12 cellular contexts compared by ENCODE assay signal in genomic region chr11:76614471-76615183, GRCh38. TPM values are rescaled to one million over a fixed set of nuclear protein-coding genes. Genes with fewer than 3 reads are reported as not detected.
DNase-seq lines count a peak whose midpoint lies in the region; ATAC-seq, FAIRE-seq and TF ChIP-seq lines count a peak whose summit lies in the region.
"Had no signal": no experiment of that assay in that cellular context is flagged by ENCODE, and none has a peak within 500 bp of the region (broad histone marks: within the 10 kb centered on the region; RNA-seq: fewer than 3 reads in every experiment).

No MANE protein-coding gene starts in this region.

- CTCF ChIA-PET in GM12878 (lab: Yijun Ruan, JAX), result no interaction called here

- no peak overlapping the region for H3K4me2 ChIP-seq in GM12878 (ENCODE audit: control insufficient read depth, insufficient read depth)

- POLR2A ChIA-PET in GM12878 (lab: Charles Lee), result no interaction called here

- TF ChIP-seq EP300 in GM12878 (IDR thresholded peaks at IDR 0.05; ENCODE audit: borderline replicate concordance in 1 of 2, control insufficient read depth in 1 of 2, low read depth in 2 of 2, low read length in 2 of 2), result no peak

- TF ChIP-seq CTCF in BE2C (IDR thresholded peaks at IDR 0.05; ENCODE audit: low read depth, low read length) (no peak), GM12878 (IDR thresholded peaks at IDR 0.05 in 2 of 3, conservative IDR thresholded peaks at IDR 0.05 in 1 of 3; ENCODE audit: control insufficient read depth in 2 of 3, extremely low read depth in 1 of 3, insufficient read depth in 1 of 3, low read depth in 3 of 3, low read length in 3 of 3) (no peak)

- in situ Hi-C loops in GM12878 (cut with MboI), result no loop called here

- H3K36me3 ChIP-seq in BE2C (no peaks in the 10 kb centered on the region), GM12878 (ENCODE audit: control insufficient read depth in 2 of 2, insufficient read depth in 2 of 2, low read length in 1 of 2) (no peaks in the 10 kb centered on the region)

- RAD21 ChIA-PET in GM12878 (lab: Charles Lee; ENCODE audit: unreplicated experiment), result no interaction called here

- SMC1A ChIA-PET in GM12878 (lab: Charles Lee; ENCODE audit: uncharacterized antibody, unreplicated experiment), result interaction anchor here (1.2 kb wide), 1 partner anchor 67 kb away, joined by 4 read pairs; no protein-coding TSS in a partner anchor

- no peaks in the 10 kb centered on the region; the same call in 1 of the 2 replicates for H4K20me1 ChIP-seq in GM12878 (ENCODE audit: control insufficient read depth, insufficient read depth)

- WGBS in GM12878 (ENCODE audit: insufficient coverage, insufficient replicate concordance, low lambda C conversion rate, missing lambda C conversion rate), result 51% methylated on average over 12 of the region's 12 CpGs

- 0 out of 2 replicates have a peak, but pooled peaks cover 4% of the 10 kb centered on the region for H3K9me3 ChIP-seq in BE2C
- peaks cover 3% of the 10 kb centered on the region; the same call in 2 of the 3 replicates for H3K9me3 ChIP-seq in GM12878 (replicated peaks; ENCODE audit: control insufficient read depth, insufficient read depth, low read length)

- TF ChIP-seq POLR2A in GM12878 (IDR thresholded peaks at IDR 0.05; ENCODE audit: low read depth, low read length), result no peak

- TF ChIP-seq RAD21 in GM12878 (IDR thresholded peaks at IDR 0.05; ENCODE audit: insufficient read depth, low read depth, low read length), result no peak

- H3K4me3 ChIP-seq in BE2C (ENCODE audit: low read depth, low read length), result no peak overlapping the region
- no peak overlapping the region for H3K4me3 ChIP-seq in GM12878

- BruUV-seq in GM12878 (replicated peaks; lab: Mats Ljungman, UMichigan), result no TSS peak

- no peaks in the 10 kb centered on the region for H3K27me3 ChIP-seq in BE2C
- no peaks in the 10 kb centered on the region for H3K27me3 ChIP-seq in GM12878 (replicated peaks in 1 of 2; ENCODE audit: control insufficient read depth in 2 of 2, insufficient read depth in 2 of 2, low read length in 1 of 2)

- no peak overlapping the region for H3K27ac ChIP-seq in GM12878 (ENCODE audit: control insufficient read depth, insufficient read depth)

- peak; percentile 63 for DNase-seq in BE2C
- DNase-seq in GM12878 (ENCODE audit: low read depth, low spot score), result no peak
- DNase-seq in cardiac septum (ENCODE audit: low spot score), result peak; percentile 79
- DNase-seq in posterior vena cava (ENCODE audit: low spot score), result peak; percentile 94
- no peak for DNase-seq in glomerular visceral epithelial cell (ENCODE audit: extremely low spot score)
- no peak for DNase-seq in GM03348 (ENCODE audit: low spot score)
- DNase-seq in hippocampal formation (lab: John Stamatoyannopoulos, UW), result no peak
- DNase-seq: activated naive CD4-positive, alpha-beta T cell treated with Interleukin-2 at 50 U/mL for 16 hours; OCI-M1; T-helper 17 cell had no signal

- H3K4me1 ChIP-seq in BE2C (peaks cover 40% of the 10 kb centered on the region), GM12878 (ENCODE audit: control insufficient read depth, insufficient read depth, low read length) (no peaks in the 10 kb centered on the region)

- peak; percentile 12; the same call in 1 of the 3 replicates for ATAC-seq in GM12878
- ATAC-seq in HG03342 (IDR thresholded peaks at IDR 0.05; ENCODE audit: unreplicated experiment), result no peak
- ATAC-seq: T-helper 17 cell had no signal

- no peak for FAIRE-seq in GM12878 (lab: Jason Lieb, UNC)
- FAIRE-seq: GM18507 had no signal

- H3K79me2 ChIP-seq in GM12878 (ENCODE audit: control insufficient read depth, insufficient read depth, low read length), result no peaks in the 10 kb centered on the region

- intact Hi-C loops in GM12878 (cut with micrococcal nuclease; ENCODE audit: unreplicated experiment), result no loop called here
- intact Hi-C loops in cardiac septum (cut with DNase I), result no loop called here
- intact Hi-C loops in posterior vena cava (cut with DNase I), result loop anchor here in 1 of 2 donors (5.0 kb wide), 1 partner anchor 53 kb away; no protein-coding TSS in a partner anchor

- H2AFZ ChIP-seq in GM12878 (ENCODE audit: control insufficient read depth, low read depth, low read length), result no peak overlapping the region

- no peak overlapping the region for H3K9ac ChIP-seq in GM12878 (ENCODE audit: control insufficient read depth, insufficient read depth, low read length)

TF ChIP-seq in GM12878, 131 proteins besides CTCF, POLR2A, EP300 and RAD21 (continues in another document):
- TF ChIP-seq SIX5 (IDR thresholded peaks at IDR 0.05; ENCODE audit: low read depth, low read length, severe bottlenecking), result no peak
- no peak for TF ChIP-seq HDAC2 (IDR thresholded peaks at IDR 0.05)
- TF ChIP-seq CEBPB (IDR thresholded peaks at IDR 0.05; ENCODE audit: borderline replicate concordance in 1 of 2, low read depth in 2 of 2, low read length in 2 of 2), result no peak
- no peak for TF ChIP-seq MAX (IDR thresholded peaks at IDR 0.05; ENCODE audit: low read depth, low read length)
- TF ChIP-seq SMC3 (IDR thresholded peaks at IDR 0.05; ENCODE audit: borderline replicate concordance, low read length), result no peak
- TF ChIP-seq HSF1 (IDR thresholded peaks at IDR 0.05; ENCODE audit: low read depth, low read length), result no peak
- no peak for TF ChIP-seq SMAD1 (IDR thresholded peaks at IDR 0.05; ENCODE audit: low read depth, partially characterized antibody)
- TF ChIP-seq ZNF384 (IDR thresholded peaks at IDR 0.05; ENCODE audit: borderline replicate concordance, low read depth, low read length), result no peak
- no peak for TF ChIP-seq ZNF217 (IDR thresholded peaks at IDR 0.05)
- TF ChIP-seq CHD4 (IDR thresholded peaks at IDR 0.05), result no peak
- TF ChIP-seq CBFB (IDR thresholded peaks at IDR 0.05; ENCODE audit: low read depth), result no peak
- no peak for TF ChIP-seq POU2F2 (IDR thresholded peaks at IDR 0.05; ENCODE audit: borderline replicate concordance, low read depth, low read length)
- TF ChIP-seq SMAD5 (IDR thresholded peaks at IDR 0.05; ENCODE audit: low read depth), result no peak
- no peak for TF ChIP-seq BCL11A (IDR thresholded peaks at IDR 0.05; ENCODE audit: low read depth, low read length)
- TF ChIP-seq, protein P1, sequence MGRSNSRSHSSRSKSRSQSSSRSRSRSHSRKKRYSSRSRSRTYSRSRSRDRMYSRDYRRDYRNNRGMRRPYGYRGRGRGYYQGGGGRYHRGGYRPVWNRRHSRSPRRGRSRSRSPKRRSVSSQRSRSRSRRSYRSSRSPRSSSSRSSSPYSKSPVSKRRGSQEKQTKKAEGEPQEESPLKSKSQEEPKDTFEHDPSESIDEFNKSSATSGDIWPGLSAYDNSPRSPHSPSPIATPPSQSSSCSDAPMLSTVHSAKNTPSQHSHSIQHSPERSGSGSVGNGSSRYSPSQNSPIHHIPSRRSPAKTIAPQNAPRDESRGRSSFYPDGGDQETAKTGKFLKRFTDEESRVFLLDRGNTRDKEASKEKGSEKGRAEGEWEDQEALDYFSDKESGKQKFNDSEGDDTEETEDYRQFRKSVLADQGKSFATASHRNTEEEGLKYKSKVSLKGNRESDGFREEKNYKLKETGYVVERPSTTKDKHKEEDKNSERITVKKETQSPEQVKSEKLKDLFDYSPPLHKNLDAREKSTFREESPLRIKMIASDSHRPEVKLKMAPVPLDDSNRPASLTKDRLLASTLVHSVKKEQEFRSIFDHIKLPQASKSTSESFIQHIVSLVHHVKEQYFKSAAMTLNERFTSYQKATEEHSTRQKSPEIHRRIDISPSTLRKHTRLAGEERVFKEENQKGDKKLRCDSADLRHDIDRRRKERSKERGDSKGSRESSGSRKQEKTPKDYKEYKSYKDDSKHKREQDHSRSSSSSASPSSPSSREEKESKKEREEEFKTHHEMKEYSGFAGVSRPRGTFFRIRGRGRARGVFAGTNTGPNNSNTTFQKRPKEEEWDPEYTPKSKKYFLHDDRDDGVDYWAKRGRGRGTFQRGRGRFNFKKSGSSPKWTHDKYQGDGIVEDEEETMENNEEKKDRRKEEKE (IDR thresholded peaks at IDR 0.05), result no peak
- no peak for TF ChIP-seq YBX1 (IDR thresholded peaks at IDR 0.05)
- TF ChIP-seq BHLHE40 (IDR thresholded peaks at IDR 0.05; ENCODE audit: borderline replicate concordance in 1 of 2, low read depth in 2 of 2, low read length in 1 of 2), result no peak

RNA-seq across cellular contexts. Expression of gene LRRC32, which starts 55.9 kb away (rescaled TPM):
- polyA plus RNA-seq in BE2C (2012; ENCODE audit: insufficient read depth, insufficient read length, low read depth), result 0.73 TPM
- 16.4 and 17.5 TPM in 2 replicates for total RNA-seq in GM12878 (2013; cell fraction: nucleolus; rRNA removed)
- total RNA-seq in GM12878 (2014; rRNA removed), result 11.0 and 12.9 TPM in 2 replicates
- total RNA-seq in GM12878 (2014; rRNA removed; fragmentation: Illumina TruSeq; extraction: Trizol), result 4.9 and 5.5 TPM in 2 replicates
- total RNA-seq in GM12878 (2021), result 20.8 and 21.2 TPM in 2 replicates
- polyA plus RNA-seq in GM12878 (2011; ENCODE audit: low read depth), result 3.9 TPM
- polyA plus RNA-seq in GM12878 (2011; rRNA removed), result 0.17 and 0.56 TPM in 2 replicates
- 0.31 and 0.67 TPM in 2 replicates for polyA plus RNA-seq in GM12878 (2011; cell fraction: cytosol; rRNA removed)
- 0.88 and 1.3 TPM in 2 replicates for polyA plus RNA-seq in GM12878 (2011; cell fraction: nucleus; rRNA removed)
- polyA plus RNA-seq in GM12878 (2012), result 4.3 and 11.6 TPM in 2 replicates
- polyA plus RNA-seq in GM12878 (2014; fragmentation: Illumina TruSeq; extraction: Trizol), result 7.1 and 9.3 TPM in 2 replicates
- polyA plus RNA-seq in GM12878 (2014; fragmentation: Nextera tagmentation; extraction: Ambion mirVana), result 1 to 10 TPM; 4.3 to 7.4 TPM
- polyA plus RNA-seq in GM12878 (2014; rRNA removed), result 12.2 and 15.4 TPM in 2 replicates
- 1 to 10 TPM; 6.8 to 7.4 TPM for polyA plus RNA-seq in GM12878 (2016; fragmentation: Nextera tagmentation; extraction: Ambion mirVana)
- 0.44 and 2.3 TPM in 2 replicates for polyA minus RNA-seq in GM12878 (2011; rRNA and poly(A)+ RNA removed)
- polyA minus RNA-seq in GM12878 (2011; cell fraction: cytosol; rRNA and poly(A)+ RNA removed), result 0.40 and 0.62 TPM in 2 replicates
- 0.12 and 0.19 TPM in 2 replicates for polyA minus RNA-seq in GM12878 (2011; cell fraction: nucleus; rRNA and poly(A)+ RNA removed)
- total RNA-seq in cardiac septum, result 33.5 TPM
- 100 to 1,000 TPM; 108 to 142 TPM for total RNA-seq in posterior vena cava

Comparison
In these comparisons a context has a peak if more than half of its experiments do, and no peak if none do; other contexts are left out.
1. DNase-seq: peak in BE2C (single experiment), cardiac septum (single experiment) and posterior vena cava (single experiment); none in GM12878 (single experiment), glomerular visceral epithelial cell (single experiment), GM03348 (single experiment) and hippocampal formation (0 of 2).